ENCODE assay signal across 17 cellular contexts in the genomic region with DNA sequence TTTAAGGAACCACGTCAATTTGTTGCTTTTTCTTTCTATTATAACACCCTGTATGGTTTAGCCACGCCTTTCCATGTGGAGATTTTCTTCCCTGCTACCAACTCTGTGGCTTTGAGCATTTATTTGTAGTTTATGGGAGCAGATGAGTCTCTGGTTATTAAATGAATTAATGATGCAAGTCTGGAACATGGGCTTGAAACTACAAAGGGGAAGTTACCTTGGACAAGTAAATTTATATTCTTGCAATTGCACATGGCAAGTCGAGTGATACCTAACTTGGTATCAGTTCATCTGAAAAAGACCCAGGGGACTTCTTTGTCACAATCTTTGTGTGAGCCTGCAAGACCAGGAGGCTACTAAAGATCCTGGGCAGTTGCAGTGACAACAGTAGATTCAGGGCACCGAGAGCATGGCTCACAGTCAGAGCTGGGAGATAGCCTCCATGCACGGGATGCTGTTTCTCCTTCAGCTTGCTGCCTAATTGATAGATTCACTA. TPM values are rescaled to one million over a fixed set of nuclear protein-coding genes. Genes with fewer than 3 reads are reported as not detected.
DNase-seq lines count a peak whose midpoint lies in the region; ATAC-seq and TF ChIP-seq lines count a peak whose summit lies in the region.
"Had no signal": no experiment of that assay in that cellular context is flagged by ENCODE, and none has a peak within 500 bp of the region (broad histone marks: within the 10 kb centered on the region; RNA-seq: fewer than 3 reads in every experiment).

No MANE protein-coding gene starts in this region.

- no peaks in the 10 kb centered on the region for H3K27me3 ChIP-seq in colonic mucosa
- H3K27me3 ChIP-seq: BLaER1 had no signal

- H3K9ac ChIP-seq in colonic mucosa (ENCODE audit: low read depth in 2 of 2, low read length in 2 of 2), result no peak overlapping the region
- H3K9ac ChIP-seq: BLaER1 had no signal

- peaks cover 6% of the 10 kb centered on the region for H3K4me1 Mint-ChIP-seq in activated naive CD8-positive, alpha-beta T cell treated with anti-CD3 and anti-CD28 coated beads for 36 hours

- no peak overlapping the region for H3K4me3 ChIP-seq in colonic mucosa
- H3K4me3 ChIP-seq: BLaER1, GM23338 had no signal

- H3K27ac ChIP-seq in colonic mucosa, result no peak overlapping the region
- H3K27ac ChIP-seq: BLaER1 had no signal

- intact Hi-C loops in colonic mucosa (cut with DNase I), result no loop called here

- no peaks in the 10 kb centered on the region for H3K9me3 Mint-ChIP-seq in activated naive CD8-positive, alpha-beta T cell treated with anti-CD3 and anti-CD28 coated beads for 36 hours
- H3K9me3 Mint-ChIP-seq: CD8-positive, alpha-beta memory T cell; GM23338 had no signal

- peak; percentile 55 for ATAC-seq in GM18511 (IDR thresholded peaks at IDR 0.05; ENCODE audit: unreplicated experiment)
- ATAC-seq in activated CD4-positive, CD25-positive, alpha-beta regulatory T cell treated with anti-CD3 and anti-CD28 coated beads, Interleukin-2, amount 50 U/mL, for 24 hours, result no peak
- ATAC-seq: GM23338 had no signal

- H3K4me1 ChIP-seq in colonic mucosa, result no peaks in the 10 kb centered on the region
- H3K4me1 ChIP-seq: Caco-2 had no signal

- DNase-seq in NOMO-1 (lab: John Stamatoyannopoulos, UW; ENCODE audit: unreplicated experiment in 2 of 2) (peak; percentile 3 to 25), NOMO-1 treated with dmso at 0.1 percent for 144 hours (lab: John Stamatoyannopoulos, UW; ENCODE audit: unreplicated experiment) (no peak), NOMO-1 treated with DMSO at 0.1 percent for 48 hours (lab: John Stamatoyannopoulos, UW; ENCODE audit: unreplicated experiment) (peak; percentile 26), germinal center (ENCODE audit: low spot score) (peak; percentile 46), colonic mucosa (no peak)
- DNase-seq in activated naive CD8-positive, alpha-beta T cell treated with anti-CD3 and anti-CD28 coated beads for 36 hours, result no peak
- DNase-seq: 8988T; AML-193; Caco-2; CD8-positive, alpha-beta memory T cell; DND-41; GDM1; H7 had no signal

- H3K9me3 ChIP-seq in colonic mucosa, result no peaks in the 10 kb centered on the region
- H3K9me3 ChIP-seq: BLaER1, Caco-2 had no signal

- no peaks in the 10 kb centered on the region for H3K36me3 ChIP-seq in colonic mucosa
- H3K36me3 ChIP-seq: BLaER1 had no signal

- H3K36me3 Mint-ChIP-seq in activated naive CD8-positive, alpha-beta T cell treated with anti-CD3 and anti-CD28 coated beads for 36 hours, result peaks cover 6% of the 10 kb centered on the region

- TF ChIP-seq CTCF in colonic mucosa (IDR thresholded peaks at IDR 0.05), result no peak

- no peak overlapping the region for H3K4me3 Mint-ChIP-seq in activated naive CD8-positive, alpha-beta T cell treated with anti-CD3 and anti-CD28 coated beads for 36 hours
- H3K4me3 Mint-ChIP-seq: CD8-positive, alpha-beta memory T cell; GM23338 had no signal

- no peak overlapping the region for H3K27ac Mint-ChIP-seq in activated naive CD8-positive, alpha-beta T cell treated with anti-CD3 and anti-CD28 coated beads for 36 hours
- H3K27ac Mint-ChIP-seq: GM23338 had no signal

- no peaks in the 10 kb centered on the region for H3K27me3 Mint-ChIP-seq in activated naive CD8-positive, alpha-beta T cell treated with anti-CD3 and anti-CD28 coated beads for 36 hours
- H3K27me3 Mint-ChIP-seq: CD8-positive, alpha-beta memory T cell had no signal

RNA-seq across cellular contexts. Expression of a gene that starts 24.4 kb away (rescaled TPM):
- total RNA-seq in activated naive CD8-positive, alpha-beta T cell treated with anti-CD3 and anti-CD28 coated beads for 36 hours, result 1 to 10 TPM; 3.3 to 3.7 TPM
- 1 to 10 TPM; 2.8 to 3.1 TPM for total RNA-seq in colonic mucosa

Comparison
In these comparisons a context has a peak if more than half of its experiments do, and no peak if none do; other contexts are left out.
1. DNase-seq: peak in NOMO-1 (2 of 2), NOMO-1 treated with DMSO at 0.1 percent for 48 hours (single experiment) and germinal center (single experiment); none in NOMO-1 treated with dmso at 0.1 percent for 144 hours (single experiment), activated naive CD8-positive, alpha-beta T cell treated with anti-CD3 and anti-CD28 coated beads for 36 hours (single experiment) and colonic mucosa (single experiment).